Comparison of ENCODE assay signal across 2 cellular contexts in the genomic region with DNA sequence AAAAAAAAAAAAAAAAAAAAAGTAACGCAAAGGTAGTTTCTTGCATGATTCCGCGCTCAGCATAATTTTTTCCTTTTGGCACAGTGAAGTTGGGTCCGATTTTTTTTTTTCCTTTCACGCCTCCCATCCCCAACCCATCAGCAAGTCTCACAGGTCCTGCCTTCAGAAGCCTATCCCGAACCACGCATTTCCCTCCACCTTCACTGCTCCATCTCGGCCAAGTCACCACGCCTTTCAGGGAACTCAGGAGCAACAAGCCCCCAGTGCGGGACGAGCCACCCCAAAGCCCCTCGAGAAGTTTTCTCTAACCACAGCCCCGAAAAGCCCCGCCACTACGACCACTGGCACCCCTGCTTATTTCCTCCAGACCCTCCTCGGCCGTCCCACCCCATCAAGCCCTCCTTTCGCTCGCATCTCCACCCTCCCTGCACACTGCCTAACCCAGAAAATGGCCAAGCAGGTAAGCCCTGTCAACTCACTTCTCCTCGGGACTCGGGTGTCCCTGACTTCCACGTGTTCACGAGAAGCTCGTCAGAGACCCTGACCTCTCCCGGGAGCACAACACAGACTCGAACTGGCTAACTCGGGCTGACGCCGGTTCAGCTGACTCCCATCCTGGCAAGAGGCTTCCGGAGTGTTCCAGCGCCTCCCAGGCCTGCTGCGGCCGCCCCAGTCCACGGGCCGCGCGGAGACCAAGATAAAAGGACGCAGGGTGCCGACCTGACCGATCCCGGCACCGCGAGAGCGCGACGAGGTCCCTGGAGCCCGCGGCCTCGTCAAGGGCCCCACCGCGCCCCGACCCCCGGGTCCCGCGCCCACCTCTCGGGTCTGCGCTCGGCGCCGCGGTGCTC.
TF ChIP-seq lines count a peak whose summit lies in the region.

No MANE protein-coding gene starts in this region.

TF ChIP-seq in SK-N-SH, 30 proteins besides CTCF, POLR2A, EP300 and RAD21:
- TF ChIP-seq, protein P1, sequence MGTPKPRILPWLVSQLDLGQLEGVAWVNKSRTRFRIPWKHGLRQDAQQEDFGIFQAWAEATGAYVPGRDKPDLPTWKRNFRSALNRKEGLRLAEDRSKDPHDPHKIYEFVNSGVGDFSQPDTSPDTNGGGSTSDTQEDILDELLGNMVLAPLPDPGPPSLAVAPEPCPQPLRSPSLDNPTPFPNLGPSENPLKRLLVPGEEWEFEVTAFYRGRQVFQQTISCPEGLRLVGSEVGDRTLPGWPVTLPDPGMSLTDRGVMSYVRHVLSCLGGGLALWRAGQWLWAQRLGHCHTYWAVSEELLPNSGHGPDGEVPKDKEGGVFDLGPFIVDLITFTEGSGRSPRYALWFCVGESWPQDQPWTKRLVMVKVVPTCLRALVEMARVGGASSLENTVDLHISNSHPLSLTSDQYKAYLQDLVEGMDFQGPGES (IDR thresholded peaks at IDR 0.05; ENCODE audit: low read depth, low read length), result no peak
- no peak for TF ChIP-seq TAF1 (IDR thresholded peaks at IDR 0.05; ENCODE audit: borderline replicate concordance, low read depth, low read length)
- no peak for TF ChIP-seq FOSL2 (IDR thresholded peaks at IDR 0.05; ENCODE audit: borderline replicate concordance, low read depth)
- peak; percentile 55; the same call in 1 of the 2 replicates for TF ChIP-seq MXI1 (IDR thresholded peaks at IDR 0.05; ENCODE audit: low read depth, low read length)
- no peak for TF ChIP-seq CHD2 (IDR thresholded peaks at IDR 0.05; ENCODE audit: low read length, partially characterized antibody)
- no peak for TF ChIP-seq POLR2AphosphoS5 (IDR thresholded peaks at IDR 0.05; ENCODE audit: low read depth, low read length)
- TF ChIP-seq, protein P2, sequence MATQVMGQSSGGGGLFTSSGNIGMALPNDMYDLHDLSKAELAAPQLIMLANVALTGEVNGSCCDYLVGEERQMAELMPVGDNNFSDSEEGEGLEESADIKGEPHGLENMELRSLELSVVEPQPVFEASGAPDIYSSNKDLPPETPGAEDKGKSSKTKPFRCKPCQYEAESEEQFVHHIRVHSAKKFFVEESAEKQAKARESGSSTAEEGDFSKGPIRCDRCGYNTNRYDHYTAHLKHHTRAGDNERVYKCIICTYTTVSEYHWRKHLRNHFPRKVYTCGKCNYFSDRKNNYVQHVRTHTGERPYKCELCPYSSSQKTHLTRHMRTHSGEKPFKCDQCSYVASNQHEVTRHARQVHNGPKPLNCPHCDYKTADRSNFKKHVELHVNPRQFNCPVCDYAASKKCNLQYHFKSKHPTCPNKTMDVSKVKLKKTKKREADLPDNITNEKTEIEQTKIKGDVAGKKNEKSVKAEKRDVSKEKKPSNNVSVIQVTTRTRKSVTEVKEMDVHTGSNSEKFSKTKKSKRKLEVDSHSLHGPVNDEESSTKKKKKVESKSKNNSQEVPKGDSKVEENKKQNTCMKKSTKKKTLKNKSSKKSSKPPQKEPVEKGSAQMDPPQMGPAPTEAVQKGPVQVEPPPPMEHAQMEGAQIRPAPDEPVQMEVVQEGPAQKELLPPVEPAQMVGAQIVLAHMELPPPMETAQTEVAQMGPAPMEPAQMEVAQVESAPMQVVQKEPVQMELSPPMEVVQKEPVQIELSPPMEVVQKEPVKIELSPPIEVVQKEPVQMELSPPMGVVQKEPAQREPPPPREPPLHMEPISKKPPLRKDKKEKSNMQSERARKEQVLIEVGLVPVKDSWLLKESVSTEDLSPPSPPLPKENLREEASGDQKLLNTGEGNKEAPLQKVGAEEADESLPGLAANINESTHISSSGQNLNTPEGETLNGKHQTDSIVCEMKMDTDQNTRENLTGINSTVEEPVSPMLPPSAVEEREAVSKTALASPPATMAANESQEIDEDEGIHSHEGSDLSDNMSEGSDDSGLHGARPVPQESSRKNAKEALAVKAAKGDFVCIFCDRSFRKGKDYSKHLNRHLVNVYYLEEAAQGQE (IDR thresholded peaks at IDR 0.05; ENCODE audit: low read depth, low read length), result no peak

TF ChIP-seq in HepG2, 621 proteins besides CTCF, POLR2A, EP300 and RAD21 (continues in another document):
- TF ChIP-seq ZEB1 (IDR thresholded peaks at IDR 0.05; ENCODE audit: insufficient replicate concordance, low read depth) (no peak), ASH2L (IDR thresholded peaks at IDR 0.05; ENCODE audit: insufficient read length, low read depth, low read length) (peak; percentile 45), ZNF510 (CRISPR knock-in tag; IDR thresholded peaks at IDR 0.05; ENCODE audit: low read depth) (0 out of 2 replicates have a peak, but pooled peaks have one; percentile 39), FOXA1 (IDR thresholded peaks at IDR 0.05) (no peak), FOXA1 (CRISPR knock-in tag; IDR thresholded peaks at IDR 0.05) (no peak), MATR3 (CRISPR knock-in tag; IDR thresholded peaks at IDR 0.05) (no peak), CHD2 (IDR thresholded peaks at IDR 0.05; ENCODE audit: low read depth, low read length) (peak; percentile 76), JUN (CRISPR knock-in tag; IDR thresholded peaks at IDR 0.05) (no peak), ZNF382 (CRISPR knock-in tag; IDR thresholded peaks at IDR 0.05; ENCODE audit: borderline replicate concordance) (no peak), ISX (CRISPR knock-in tag; conservative IDR thresholded peaks at IDR 0.05) (no peak), ELF3 (CRISPR knock-in tag; IDR thresholded peaks at IDR 0.05) (no peak), KMT2A (CRISPR knock-in tag; IDR thresholded peaks at IDR 0.05) (no peak), ZNF251 (CRISPR knock-in tag; IDR thresholded peaks at IDR 0.05) (no peak), PCBP1 (IDR thresholded peaks at IDR 0.05; ENCODE audit: borderline replicate concordance, low read depth, low read length) (no peak), BRD4 (CRISPR knock-in tag; IDR thresholded peaks at IDR 0.05) (0 out of 2 replicates have a peak, but pooled peaks have one; percentile 44), NFKB2 (CRISPR knock-in tag; IDR thresholded peaks at IDR 0.05; ENCODE audit: borderline replicate concordance) (0 out of 2 replicates have a peak, but pooled peaks have one; percentile 8), KAT7 (CRISPR knock-in tag; IDR thresholded peaks at IDR 0.05; ENCODE audit: borderline replicate concordance) (0 out of 2 replicates have a peak, but pooled peaks have one; percentile 22), ZNF768 (CRISPR knock-in tag; IDR thresholded peaks at IDR 0.05) (no peak), KDM2A (CRISPR knock-in tag; IDR thresholded peaks at IDR 0.05; ENCODE audit: borderline replicate concordance, low read depth) (peak; percentile 61), ZNF20 (CRISPR knock-in tag; IDR thresholded peaks at IDR 0.05) (no peak), SAP130 (CRISPR knock-in tag; IDR thresholded peaks at IDR 0.05; ENCODE audit: low read depth) (peak; percentile 72), AGO2 (optimal IDR thresholded peaks at IDR 0.05; ENCODE audit: low read depth, low read length) (peak; percentile 49), ZNF30 (CRISPR knock-in tag; IDR thresholded peaks at IDR 0.05) (no peak), SRF (IDR thresholded peaks at IDR 0.05; ENCODE audit: low read depth, low read length) (no peak), HOXA5 (CRISPR knock-in tag; IDR thresholded peaks at IDR 0.05) (no peak), ZNF775 (CRISPR knock-in tag; IDR thresholded peaks at IDR 0.05; ENCODE audit: borderline replicate concordance) (no peak), ZNF567 (CRISPR knock-in tag; IDR thresholded peaks at IDR 0.05; ENCODE audit: borderline replicate concordance) (no peak), KMT2B (CRISPR knock-in tag; IDR thresholded peaks at IDR 0.05) (0 out of 2 replicates have a peak, but pooled peaks have one; percentile 20), HIVEP1 (CRISPR knock-in tag; IDR thresholded peaks at IDR 0.05) (0 out of 2 replicates have a peak, but pooled peaks have one; percentile 30)
- TF ChIP-seq, protein P3, sequence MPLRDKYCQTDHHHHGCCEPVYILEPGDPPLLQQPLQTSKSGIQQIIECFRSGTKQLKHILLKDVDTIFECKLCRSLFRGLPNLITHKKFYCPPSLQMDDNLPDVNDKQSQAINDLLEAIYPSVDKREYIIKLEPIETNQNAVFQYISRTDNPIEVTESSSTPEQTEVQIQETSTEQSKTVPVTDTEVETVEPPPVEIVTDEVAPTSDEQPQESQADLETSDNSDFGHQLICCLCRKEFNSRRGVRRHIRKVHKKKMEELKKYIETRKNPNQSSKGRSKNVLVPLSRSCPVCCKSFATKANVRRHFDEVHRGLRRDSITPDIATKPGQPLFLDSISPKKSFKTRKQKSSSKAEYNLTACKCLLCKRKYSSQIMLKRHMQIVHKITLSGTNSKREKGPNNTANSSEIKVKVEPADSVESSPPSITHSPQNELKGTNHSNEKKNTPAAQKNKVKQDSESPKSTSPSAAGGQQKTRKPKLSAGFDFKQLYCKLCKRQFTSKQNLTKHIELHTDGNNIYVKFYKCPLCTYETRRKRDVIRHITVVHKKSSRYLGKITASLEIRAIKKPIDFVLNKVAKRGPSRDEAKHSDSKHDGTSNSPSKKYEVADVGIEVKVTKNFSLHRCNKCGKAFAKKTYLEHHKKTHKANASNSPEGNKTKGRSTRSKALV (CRISPR knock-in tag; IDR thresholded peaks at IDR 0.05), result peak; percentile 68; the same call in 1 of the 2 replicates
- TF ChIP-seq, protein P4, sequence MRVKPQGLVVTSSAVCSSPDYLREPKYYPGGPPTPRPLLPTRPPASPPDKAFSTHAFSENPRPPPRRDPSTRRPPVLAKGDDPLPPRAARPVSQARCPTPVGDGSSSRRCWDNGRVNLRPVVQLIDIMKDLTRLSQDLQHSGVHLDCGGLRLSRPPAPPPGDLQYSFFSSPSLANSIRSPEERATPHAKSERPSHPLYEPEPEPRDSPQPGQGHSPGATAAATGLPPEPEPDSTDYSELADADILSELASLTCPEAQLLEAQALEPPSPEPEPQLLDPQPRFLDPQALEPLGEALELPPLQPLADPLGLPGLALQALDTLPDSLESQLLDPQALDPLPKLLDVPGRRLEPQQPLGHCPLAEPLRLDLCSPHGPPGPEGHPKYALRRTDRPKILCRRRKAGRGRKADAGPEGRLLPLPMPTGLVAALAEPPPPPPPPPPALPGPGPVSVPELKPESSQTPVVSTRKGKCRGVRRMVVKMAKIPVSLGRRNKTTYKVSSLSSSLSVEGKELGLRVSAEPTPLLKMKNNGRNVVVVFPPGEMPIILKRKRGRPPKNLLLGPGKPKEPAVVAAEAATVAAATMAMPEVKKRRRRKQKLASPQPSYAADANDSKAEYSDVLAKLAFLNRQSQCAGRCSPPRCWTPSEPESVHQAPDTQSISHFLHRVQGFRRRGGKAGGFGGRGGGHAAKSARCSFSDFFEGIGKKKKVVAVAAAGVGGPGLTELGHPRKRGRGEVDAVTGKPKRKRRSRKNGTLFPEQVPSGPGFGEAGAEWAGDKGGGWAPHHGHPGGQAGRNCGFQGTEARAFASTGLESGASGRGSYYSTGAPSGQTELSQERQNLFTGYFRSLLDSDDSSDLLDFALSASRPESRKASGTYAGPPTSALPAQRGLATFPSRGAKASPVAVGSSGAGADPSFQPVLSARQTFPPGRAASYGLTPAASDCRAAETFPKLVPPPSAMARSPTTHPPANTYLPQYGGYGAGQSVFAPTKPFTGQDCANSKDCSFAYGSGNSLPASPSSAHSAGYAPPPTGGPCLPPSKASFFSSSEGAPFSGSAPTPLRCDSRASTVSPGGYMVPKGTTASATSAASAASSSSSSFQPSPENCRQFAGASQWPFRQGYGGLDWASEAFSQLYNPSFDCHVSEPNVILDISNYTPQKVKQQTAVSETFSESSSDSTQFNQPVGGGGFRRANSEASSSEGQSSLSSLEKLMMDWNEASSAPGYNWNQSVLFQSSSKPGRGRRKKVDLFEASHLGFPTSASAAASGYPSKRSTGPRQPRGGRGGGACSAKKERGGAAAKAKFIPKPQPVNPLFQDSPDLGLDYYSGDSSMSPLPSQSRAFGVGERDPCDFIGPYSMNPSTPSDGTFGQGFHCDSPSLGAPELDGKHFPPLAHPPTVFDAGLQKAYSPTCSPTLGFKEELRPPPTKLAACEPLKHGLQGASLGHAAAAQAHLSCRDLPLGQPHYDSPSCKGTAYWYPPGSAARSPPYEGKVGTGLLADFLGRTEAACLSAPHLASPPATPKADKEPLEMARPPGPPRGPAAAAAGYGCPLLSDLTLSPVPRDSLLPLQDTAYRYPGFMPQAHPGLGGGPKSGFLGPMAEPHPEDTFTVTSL (CRISPR knock-in tag; IDR thresholded peaks at IDR 0.05; ENCODE audit: borderline replicate concordance), result no peak
- TF ChIP-seq, protein P5, sequence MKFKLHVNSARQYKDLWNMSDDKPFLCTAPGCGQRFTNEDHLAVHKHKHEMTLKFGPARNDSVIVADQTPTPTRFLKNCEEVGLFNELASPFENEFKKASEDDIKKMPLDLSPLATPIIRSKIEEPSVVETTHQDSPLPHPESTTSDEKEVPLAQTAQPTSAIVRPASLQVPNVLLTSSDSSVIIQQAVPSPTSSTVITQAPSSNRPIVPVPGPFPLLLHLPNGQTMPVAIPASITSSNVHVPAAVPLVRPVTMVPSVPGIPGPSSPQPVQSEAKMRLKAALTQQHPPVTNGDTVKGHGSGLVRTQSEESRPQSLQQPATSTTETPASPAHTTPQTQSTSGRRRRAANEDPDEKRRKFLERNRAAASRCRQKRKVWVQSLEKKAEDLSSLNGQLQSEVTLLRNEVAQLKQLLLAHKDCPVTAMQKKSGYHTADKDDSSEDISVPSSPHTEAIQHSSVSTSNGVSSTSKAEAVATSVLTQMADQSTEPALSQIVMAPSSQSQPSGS (CRISPR knock-in tag; IDR thresholded peaks at IDR 0.05), result 0 out of 2 replicates have a peak, but pooled peaks have one; percentile 19
- TF ChIP-seq, protein P6, sequence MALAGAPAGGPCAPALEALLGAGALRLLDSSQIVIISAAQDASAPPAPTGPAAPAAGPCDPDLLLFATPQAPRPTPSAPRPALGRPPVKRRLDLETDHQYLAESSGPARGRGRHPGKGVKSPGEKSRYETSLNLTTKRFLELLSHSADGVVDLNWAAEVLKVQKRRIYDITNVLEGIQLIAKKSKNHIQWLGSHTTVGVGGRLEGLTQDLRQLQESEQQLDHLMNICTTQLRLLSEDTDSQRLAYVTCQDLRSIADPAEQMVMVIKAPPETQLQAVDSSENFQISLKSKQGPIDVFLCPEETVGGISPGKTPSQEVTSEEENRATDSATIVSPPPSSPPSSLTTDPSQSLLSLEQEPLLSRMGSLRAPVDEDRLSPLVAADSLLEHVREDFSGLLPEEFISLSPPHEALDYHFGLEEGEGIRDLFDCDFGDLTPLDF (CRISPR knock-in tag; IDR thresholded peaks at IDR 0.05), result 0 out of 2 replicates have a peak, but pooled peaks have one; percentile 37
